11 cellular contexts compared by ENCODE assay signal in genomic region chr1:94334764-94335163, GRCh38.
A peak's percentile ranks its signal among the peaks of the same experiment; 100 is the strongest.
DNase-seq lines count a peak whose midpoint lies in the region; ATAC-seq, FAIRE-seq and TF ChIP-seq lines count a peak whose summit lies in the region.
"Had no signal": no experiment of that assay in that cellular context is flagged by ENCODE, and none has a peak within 500 bp of the region (broad histone marks: within the 10 kb centered on the region; RNA-seq: fewer than 3 reads in every experiment).

No MANE protein-coding gene starts in this region.

- in situ Hi-C loops in GM13977 (cut with MboI; ENCODE audit: low pct_unique_long_range_greater_than_20kb, low sequenced_read_pairs, unreplicated experiment), result loop anchor here (10.0 to 25.0 kb wide), 2 partner anchors 270 to 478 kb away; partner anchors contain the start of gene SLC44A3

- H3K27me3 ChIP-seq in keratinocyte (ENCODE audit: control insufficient read depth, extremely low read depth, insufficient read depth, low read length) (no peaks in the 10 kb centered on the region), thyroid gland (no peaks in the 10 kb centered on the region)

- H3K4me3 ChIP-seq in keratinocyte (ENCODE audit: control insufficient read depth in 2 of 3, extremely low read depth in 1 of 3, insufficient read depth in 2 of 3, low read depth in 1 of 3, low read length in 3 of 3) (no peak overlapping the region), thyroid gland (replicated peaks in 1 of 3) (no peak overlapping the region)

- H2AFZ ChIP-seq in keratinocyte (ENCODE audit: control insufficient read depth, low read length), result peak overlapping the region; percentile 10

- WGBS in thyroid gland, 2 donors, result 84 to 89% methylated on average over 2 of the region's 2 CpGs

- H3K36me3 ChIP-seq in keratinocyte (ENCODE audit: control insufficient read depth in 2 of 2, extremely low read depth in 1 of 2, insufficient read depth in 2 of 2, low read length in 2 of 2), result no peaks in the 10 kb centered on the region
- no peaks in the 10 kb centered on the region for H3K36me3 ChIP-seq in thyroid gland

- no peak overlapping the region for H3K4me2 ChIP-seq in keratinocyte (ENCODE audit: control insufficient read depth, extremely low read depth, insufficient read depth, low read depth, low read length)

- TF ChIP-seq CTCF in keratinocyte (optimal IDR thresholded peaks at IDR 0.05 in 1 of 3, IDR thresholded peaks at IDR 0.05 in 1 of 3, conservative IDR thresholded peaks at IDR 0.05 in 1 of 3; ENCODE audit: extremely low read depth in 1 of 3, insufficient read depth in 2 of 3, low read length in 3 of 3), result no peak
- TF ChIP-seq CTCF in thyroid gland (IDR thresholded peaks at IDR 0.05), result no peak
- TF ChIP-seq CTCF in GM13977 (IDR thresholded peaks at IDR 0.05; ENCODE audit: extremely low read depth, insufficient read depth, missing control alignments), result no peak

- DNase-seq in keratinocyte (ENCODE audit: low read depth, low spot score) (no peak), thyroid gland (no peak), SHP77 treated with DMSO at 0.1 percent for 48 hours (lab: John Stamatoyannopoulos, UW) (no peak), GM13977 (ENCODE audit: low spot score) (no peak)
- no peak for DNase-seq in effector CD8-positive, alpha-beta T cell (lab: John Stamatoyannopoulos, UW)
- DNase-seq: Calu3; naive thymus-derived CD8-positive, alpha-beta T cell; NCI-H524; stimulated activated naive B cell treated with anti-CD40 and anti-IgM and Interleukin-4, amounts not matched to agents 10 μg/mL and 1 μg/mL and 100 μg/mL, for 72 hours had no signal

- ATAC-seq in GM21529 (IDR thresholded peaks at IDR 0.05; ENCODE audit: unreplicated experiment) (peak; percentile 52), HG03103 (IDR thresholded peaks at IDR 0.05; ENCODE audit: low read depth, unreplicated experiment) (peak; percentile 42)
- ATAC-seq: naive thymus-derived CD8-positive, alpha-beta T cell; stimulated activated naive B cell treated with anti-CD40 and anti-IgM and Interleukin-4, amounts not matched to agents 10 μg/mL and 1 μg/mL and 100 μg/mL, for 72 hours had no signal

- peak; percentile 39 for FAIRE-seq in keratinocyte (lab: Jason Lieb, UNC)

- no peaks in the 10 kb centered on the region for H3K9me3 ChIP-seq in keratinocyte (ENCODE audit: control insufficient read depth, low read depth, low read length)
- no peaks in the 10 kb centered on the region for H3K9me3 ChIP-seq in thyroid gland

- no peaks in the 10 kb centered on the region for H4K20me1 ChIP-seq in keratinocyte (ENCODE audit: control insufficient read depth, extremely low read depth, insufficient read depth, low read length)

- dilution Hi-C loops in keratinocyte (cut with MboI; ENCODE audit: extremely low pct_ligation_motif_present, low sequenced_read_pairs), result no loop called here

- no peak for TF ChIP-seq POLR2A in thyroid gland (IDR thresholded peaks at IDR 0.05)

- no peak overlapping the region for H3K9ac ChIP-seq in keratinocyte (ENCODE audit: control insufficient read depth, extremely low read depth, insufficient read depth, low read length)

- intact Hi-C loops in thyroid gland (cut with DNase I), result loop anchor here (5.0 kb wide), 3 partner anchors 277 to 307 kb away; no protein-coding TSS in a partner anchor

- H3K4me1 ChIP-seq in keratinocyte (ENCODE audit: control insufficient read depth, extremely low read depth, insufficient read depth, low read length) (peaks cover 3% of the 10 kb centered on the region), thyroid gland (peaks cover 13 to 25% of the 10 kb centered on the region in 2 donors)

- H3K27ac ChIP-seq in keratinocyte (ENCODE audit: control insufficient read depth, insufficient read depth, low read length), result no peak overlapping the region
- peak overlapping the region in 2 of 3 donors; percentile 51 to 72 for H3K27ac ChIP-seq in thyroid gland

- H3K79me2 ChIP-seq in keratinocyte (ENCODE audit: control insufficient read depth, insufficient read depth, low read length), result no peaks in the 10 kb centered on the region

- no peaks in the 10 kb centered on the region for H3K9me1 ChIP-seq in keratinocyte (ENCODE audit: control insufficient read depth, extremely low read depth, insufficient read depth, low read length)
